Comparison of ENCODE assay signal across 8 cellular contexts in the genomic region with DNA sequence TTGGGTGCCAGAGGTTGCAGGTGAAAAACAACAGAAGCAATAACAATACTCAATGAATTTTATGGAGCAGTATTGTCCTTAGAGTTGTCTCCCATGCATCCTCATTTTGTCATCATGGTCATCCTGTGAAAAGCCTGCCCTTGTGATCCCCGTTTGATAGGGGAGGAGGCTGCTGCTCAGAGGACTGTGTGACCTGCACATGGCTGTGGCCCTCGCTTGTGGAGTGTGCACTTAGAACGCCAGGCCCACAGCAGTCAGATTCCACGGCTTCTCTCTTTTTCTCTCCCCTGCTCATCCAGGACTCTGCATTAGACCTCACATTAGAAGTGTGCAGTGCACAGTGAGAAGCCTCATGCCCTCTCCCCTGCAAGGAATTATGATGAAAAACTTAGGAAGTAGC.
"Had no signal": no experiment of that assay in that cellular context is flagged by ENCODE, and none has a peak within 500 bp of the region (broad histone marks: within the 10 kb centered on the region; RNA-seq: fewer than 3 reads in every experiment).

No MANE protein-coding gene starts in this region.

- H3K4me3 Mint-ChIP-seq: H9 had no signal

- DNase-seq: GOT3, H9, HCEC 1CT, IMR-90, KG1 had no signal

- H3K27ac Mint-ChIP-seq: H9 had no signal

- H3K27ac ChIP-seq: HL-60 had no signal

- FAIRE-seq: H54, K562 had no signal

- H3K4me3 ChIP-seq: K562 had no signal

- ATAC-seq: K562 had no signal
